ENCODE assay signal across 19 cellular contexts in genomic region chr2:18792684-18793083, GRCh38.
DNase-seq lines count a peak whose midpoint lies in the region; ATAC-seq and TF ChIP-seq lines count a peak whose summit lies in the region.
"Had no signal": no experiment of that assay in that cellular context is flagged by ENCODE, and none has a peak within 500 bp of the region (broad histone marks: within the 10 kb centered on the region; RNA-seq: fewer than 3 reads in every experiment).

No MANE protein-coding gene starts in this region.

- CTCF ChIA-PET in SK-N-SH (lab: Yijun Ruan, JAX) (interaction anchor here (0.7 to 2.4 kb wide), 4 partner anchors 18 to 272 kb away, joined by 3 to 9 read pairs (median 4); no protein-coding TSS in a partner anchor), A673 (lab: Charles Lee) (no interaction called here)

- TF ChIP-seq CTCF in SK-N-SH (IDR thresholded peaks at IDR 0.05): no peak
- TF ChIP-seq CTCF in gastroesophageal sphincter (IDR thresholded peaks at IDR 0.05): no peak
- no peak for TF ChIP-seq CTCF in neural progenitor cell (IDR thresholded peaks at IDR 0.05)
- no peak for TF ChIP-seq CTCF in transverse colon (IDR thresholded peaks at IDR 0.05)
- no peak for TF ChIP-seq CTCF in A673 (conservative IDR thresholded peaks at IDR 0.05; ENCODE audit: low read depth, low read length)
- no peak for TF ChIP-seq CTCF in brain microvascular endothelial cell (IDR thresholded peaks at IDR 0.05; ENCODE audit: low read depth, low read length, missing control alignments)

- H3K27me3 Mint-ChIP-seq in neural progenitor cell (ENCODE audit: insufficient read depth, low read depth): peaks cover 2% of the 10 kb centered on the region

- no peaks in the 10 kb centered on the region for H3K9me2 ChIP-seq in SK-N-SH

- peak overlapping the region; percentile 12; the same call in 1 of the 2 replicates for H3K4me2 ChIP-seq in SK-N-SH
- H3K4me2 ChIP-seq in neural progenitor cell: no peak overlapping the region
- H3K4me2 ChIP-seq: KMS-11 had no signal

- intact Hi-C loops in transverse colon (cut with DNase I; ENCODE audit: low total_unique reads): no loop called here
- intact Hi-C loops in A673 (cut with micrococcal nuclease; ENCODE audit: unreplicated experiment): no loop called here

- no peak for TF ChIP-seq RAD21 in SK-N-SH (IDR thresholded peaks at IDR 0.05; ENCODE audit: low read length)

- H3K79me2 ChIP-seq in SK-N-SH (ENCODE audit: insufficient read depth) (no peaks in the 10 kb centered on the region), neural progenitor cell (ENCODE audit: low read depth) (no peaks in the 10 kb centered on the region)

- TF ChIP-seq POLR2A in gastroesophageal sphincter (IDR thresholded peaks at IDR 0.05): no peak
- no peak for TF ChIP-seq POLR2A in transverse colon (IDR thresholded peaks at IDR 0.05)

- H3K27ac Mint-ChIP-seq in neural progenitor cell: no peak overlapping the region
- H3K27ac Mint-ChIP-seq: HFFc6 had no signal

- BruUV-seq in A673 (replicated peaks; lab: Mats Ljungman, UMichigan): no TSS peak

- peak overlapping the region; percentile 78 to 79; a peak in 3 of 4 replicates for H3K27ac ChIP-seq in SK-N-SH (ENCODE audit: low read depth in 2 of 2, low read length in 1 of 2)
- H3K27ac ChIP-seq in gastroesophageal sphincter: peak overlapping the region in 3 of 4 donors; percentile 23 to 75 (median 65)
- H3K27ac ChIP-seq in neural progenitor cell: no peak overlapping the region
- peak overlapping the region in 3 of 4 donors; percentile 38 to 61 (median 49) for H3K27ac ChIP-seq in transverse colon
- no peak overlapping the region for H3K27ac ChIP-seq in A673 (ENCODE audit: low read depth, low read length, poor library complexity, severe bottlenecking)
- H3K27ac ChIP-seq in brain microvascular endothelial cell: no peak overlapping the region
- H3K27ac ChIP-seq: KMS-11 had no signal

- no peak overlapping the region for H3K4me3 ChIP-seq in SK-N-SH (ENCODE audit: low read depth in 2 of 2, low read length in 1 of 2)
- H3K4me3 ChIP-seq in gastroesophageal sphincter: no peak overlapping the region
- H3K4me3 ChIP-seq in neural progenitor cell: no peak overlapping the region
- no peak overlapping the region for H3K4me3 ChIP-seq in transverse colon
- H3K4me3 ChIP-seq in A673 (ENCODE audit: low read depth, low read length, poor library complexity, severe bottlenecking): no peak overlapping the region
- no peak overlapping the region for H3K4me3 ChIP-seq in brain microvascular endothelial cell (ENCODE audit: low read depth, low read length)

- no peaks in the 10 kb centered on the region for H3K36me3 ChIP-seq in SK-N-SH (replicated peaks in 1 of 2; ENCODE audit: control insufficient read depth in 1 of 2, insufficient read depth in 2 of 2, low read length in 1 of 2)
- H3K36me3 ChIP-seq in gastroesophageal sphincter: no peaks in the 10 kb centered on the region
- H3K36me3 ChIP-seq in neural progenitor cell: no peaks in the 10 kb centered on the region
- H3K36me3 ChIP-seq in transverse colon: no peaks in the 10 kb centered on the region
- H3K36me3 ChIP-seq in A673 (ENCODE audit: insufficient read depth, low read length, poor library complexity, severe bottlenecking): no peaks in the 10 kb centered on the region
- H3K36me3 ChIP-seq in brain microvascular endothelial cell (replicated peaks): no peaks in the 10 kb centered on the region

- H3K9ac ChIP-seq in SK-N-SH: 0 out of 2 replicates have a peak overlapping the region, but pooled peaks have one; percentile 0
- no peak overlapping the region for H3K9ac ChIP-seq in neural progenitor cell
- H3K9ac ChIP-seq: KMS-11 had no signal

- H4K20me1 ChIP-seq in SK-N-SH (ENCODE audit: insufficient read depth) (no peaks in the 10 kb centered on the region), neural progenitor cell (ENCODE audit: low read depth) (peaks cover 2% of the 10 kb centered on the region)

- in situ Hi-C loops in transverse colon (cut with MboI; ENCODE audit: low pct_ligation_motif_present in 1 of 4, low pct_unique_long_range_greater_than_20kb in 1 of 4, low sequenced_read_pairs in 3 of 4) (no loop called here), brain microvascular endothelial cell (cut with HindIII; ENCODE audit: low pct_ligation_motif_present, low sequenced_read_pairs) (no loop called here)

- DNase-seq in SK-N-SH (no peak), neural progenitor cell (ENCODE audit: low spot score) (peak; percentile 7), transverse colon (no peak), SKM-1 (lab: John Stamatoyannopoulos, UW; ENCODE audit: unreplicated experiment) (no peak), A673 (ENCODE audit: low spot score) (no peak), brain microvascular endothelial cell (no peak)
- DNase-seq: ACHN, COR-L47, DMS 273 treated with DMSO at 0.1 percent for 48 hours, DND-41, H7, HFFc6, MV-4-11, NCI-H1417, NCI-H187 treated with DMSO at 0.1 percent for 48 hours, NCI-H345, NCI-H524 treated with DMSO at 0.1 percent for 48 hours had no signal

- TF ChIP-seq EP300 in SK-N-SH (IDR thresholded peaks at IDR 0.05; ENCODE audit: borderline replicate concordance in 1 of 2, low read depth in 1 of 2, low read length in 1 of 2) (no peak), gastroesophageal sphincter (IDR thresholded peaks at IDR 0.05) (no peak), transverse colon (IDR thresholded peaks at IDR 0.05; ENCODE audit: low read depth) (no peak)

- H3K27me3 ChIP-seq in SK-N-SH (ENCODE audit: insufficient read depth): no peaks in the 10 kb centered on the region
- no peaks in the 10 kb centered on the region for H3K27me3 ChIP-seq in gastroesophageal sphincter
- peaks cover 40% of the 10 kb centered on the region for H3K27me3 ChIP-seq in neural progenitor cell
- H3K27me3 ChIP-seq in transverse colon: no peaks in the 10 kb centered on the region
- no peaks in the 10 kb centered on the region for H3K27me3 ChIP-seq in A673 (replicated peaks; ENCODE audit: insufficient read depth, low read depth, low read length, poor library complexity)
- no peaks in the 10 kb centered on the region for H3K27me3 ChIP-seq in brain microvascular endothelial cell (replicated peaks)

- no peaks in the 10 kb centered on the region for H3K9me3 ChIP-seq in SK-N-SH
- no peaks in the 10 kb centered on the region for H3K9me3 ChIP-seq in gastroesophageal sphincter
- no peaks in the 10 kb centered on the region for H3K9me3 ChIP-seq in neural progenitor cell (ENCODE audit: low read depth)
- no peaks in the 10 kb centered on the region for H3K9me3 ChIP-seq in transverse colon
- H3K9me3 ChIP-seq in A673 (ENCODE audit: low read depth, low read length, poor library complexity, severe bottlenecking): no peaks in the 10 kb centered on the region

- H2AFZ ChIP-seq in SK-N-SH (ENCODE audit: low read depth): no peak overlapping the region
- H2AFZ ChIP-seq in neural progenitor cell (replicated peaks): no peak overlapping the region

- no peaks in the 10 kb centered on the region for H3K9me3 Mint-ChIP-seq in neural progenitor cell
- H3K9me3 Mint-ChIP-seq: HFFc6 had no signal

- H3K36me3 Mint-ChIP-seq in neural progenitor cell: no peaks in the 10 kb centered on the region

- H3K4me1 ChIP-seq in SK-N-SH (ENCODE audit: control insufficient read depth in 1 of 2, insufficient read depth in 2 of 2, low read depth in 1 of 2, low read length in 1 of 2): peaks cover 17 to 28% of the 10 kb centered on the region in 2 experiments
- H3K4me1 ChIP-seq in gastroesophageal sphincter: peaks cover 12 to 54% (median 13%) of the 10 kb centered on the region in 3 donors
- no peaks in the 10 kb centered on the region for H3K4me1 ChIP-seq in neural progenitor cell
- H3K4me1 ChIP-seq in transverse colon: peaks cover 0 to 5% (median 3%) of the 10 kb centered on the region in 4 donors
- H3K4me1 ChIP-seq in A673 (ENCODE audit: insufficient read depth, low read length, poor library complexity, severe bottlenecking): no peaks in the 10 kb centered on the region

- no peak overlapping the region for H3K4me3 Mint-ChIP-seq in neural progenitor cell
- H3K4me3 Mint-ChIP-seq: HFFc6 had no signal

- WGBS in SK-N-SH (ENCODE audit: low lambda C conversion rate): 80% methylated on average over 6 of the region's 6 CpGs
- 33 to 77% methylated on average over 1 to 5 of the region's 6 CpGs for WGBS in gastroesophageal sphincter (ENCODE audit: low coverage in 1 of 2), 2 donors
- 80 to 90% methylated on average over 2 to 6 of the region's 6 CpGs for WGBS in transverse colon (ENCODE audit: low coverage in 1 of 2), 2 donors

- no peaks in the 10 kb centered on the region for H3K4me1 Mint-ChIP-seq in neural progenitor cell

- H3F3A ChIP-seq in SK-N-SH (replicated peaks; ENCODE audit: insufficient read depth) (peaks cover 19% of the 10 kb centered on the region), neural progenitor cell (ENCODE audit: low read depth) (no peaks in the 10 kb centered on the region)

- POLR2A ChIA-PET in SK-N-SH (lab: Yijun Ruan, JAX): no interaction called here
- POLR2A ChIA-PET in A673 (lab: Charles Lee; ENCODE audit: low non-redundant PET): no interaction called here

- ATAC-seq in gastroesophageal sphincter: no peak

TF ChIP-seq in SK-N-SH, 30 proteins besides CTCF, POLR2A, EP300 and RAD21:
- TF ChIP-seq CHD2 (IDR thresholded peaks at IDR 0.05; ENCODE audit: low read length, partially characterized antibody): no peak
- TF ChIP-seq POLR2AphosphoS5 (IDR thresholded peaks at IDR 0.05; ENCODE audit: low read depth, low read length): no peak
- no peak for TF ChIP-seq NRF1 (IDR thresholded peaks at IDR 0.05; ENCODE audit: low read depth, low read length)
- TF ChIP-seq YY1 (IDR thresholded peaks at IDR 0.05; ENCODE audit: low read depth): 0 out of 2 replicates have a peak, but pooled peaks have one; percentile 12
- no peak for TF ChIP-seq SIN3A (IDR thresholded peaks at IDR 0.05; ENCODE audit: borderline replicate concordance, low read depth, low read length)
TF ChIP-seq in SK-N-SH: peak in this region for 1.

Comparison
In these comparisons a context has a peak if more than half of its experiments do, and no peak if none do; other contexts are left out.
1. H3K27ac ChIP-seq: peak in SK-N-SH (2 of 2), gastroesophageal sphincter (3 of 4) and transverse colon (3 of 4); none in neural progenitor cell (single experiment), A673 (single experiment) and brain microvascular endothelial cell (single experiment).